Comparison of ENCODE assay signal across 23 cellular contexts in the genomic region with DNA sequence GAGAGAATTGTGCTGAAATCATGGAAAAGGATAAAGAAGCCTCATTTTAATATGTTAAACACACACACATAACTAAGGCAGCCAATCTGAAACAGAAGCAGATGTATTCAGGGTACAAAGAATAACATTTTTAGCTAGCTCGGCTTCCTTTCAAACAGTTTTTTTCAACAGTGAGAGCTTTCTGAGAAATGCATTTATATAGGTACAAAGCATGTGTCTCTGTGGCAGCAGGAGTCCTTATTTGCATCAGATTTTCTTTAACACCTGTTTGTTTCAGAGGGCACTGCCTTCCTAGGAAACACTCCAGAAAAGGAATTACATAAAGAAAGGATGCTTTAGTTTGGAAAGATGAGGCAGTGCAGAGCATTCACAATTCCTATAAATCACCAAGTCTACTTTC.
"Had no signal": no experiment of that assay in that cellular context is flagged by ENCODE, and none has a peak within 500 bp of the region (broad histone marks: within the 10 kb centered on the region; RNA-seq: fewer than 3 reads in every experiment).

No MANE protein-coding gene starts in this region.

- H3K9me3 ChIP-seq: adrenal gland, body of pancreas, colonic mucosa, gastrocnemius medialis, spleen, upper lobe of left lung had no signal

- H3K4me3 ChIP-seq: adrenal gland, body of pancreas, colonic mucosa, gastrocnemius medialis, spleen, upper lobe of left lung had no signal

- H3K27me3 ChIP-seq: adrenal gland, body of pancreas, colonic mucosa, gastrocnemius medialis, spleen, upper lobe of left lung had no signal

- H3K36me3 ChIP-seq: adrenal gland, colonic mucosa, gastrocnemius medialis, spleen, upper lobe of left lung had no signal

- ATAC-seq: activated T-cell treated with anti-CD3 and anti-CD28 coated beads, Interleukin-2, amount 50 U/mL, for 72 hours; body of pancreas; effector memory CD8-positive, alpha-beta T cell; gastrocnemius medialis; naive thymus-derived CD4-positive, alpha-beta T cell; right cardiac atrium had no signal

- FAIRE-seq: kidney had no signal

- DNase-seq: activated CD4-positive, alpha-beta T cell treated with anti-CD3 and anti-CD28 coated beads for 4 hours; activated CD4-positive, alpha-beta T cell treated with anti-CD3 and anti-CD28 coated beads, Interleukin-2, amount 50 U/mL, for 4 hours; activated effector memory CD4-positive, alpha-beta T cell treated with Interleukin-2 at 50 U/mL for 16 hours; activated naive CD4-positive, alpha-beta T cell treated with anti-CD3 and anti-CD28 coated beads for 36 hours; activated naive CD8-positive, alpha-beta T cell treated with anti-CD3 and anti-CD28 coated beads for 36 hours; activated T-cell treated with anti-CD3 and anti-CD28 coated beads for 4 hours; activated T-cell treated with anti-CD3 and anti-CD28 coated beads, Interleukin-2, amount 50 U/mL, for 72 hours; adrenal gland; aorta; body of pancreas; colonic mucosa; effector memory CD8-positive, alpha-beta T cell; erythroblast; gastrocnemius medialis; glutamatergic neuron; kidney; naive thymus-derived CD4-positive, alpha-beta T cell; posterior cingulate gyrus; right cardiac atrium; spleen; stimulated activated CD4-positive, alpha-beta T cell treated with anti-CD3 and anti-CD28 coated beads, Interleukin-4, amount 100 ng/mL, for 1 hour; T-helper 1 cell; upper lobe of left lung had no signal

- H3K27ac ChIP-seq: adrenal gland, body of pancreas, colonic mucosa, gastrocnemius medialis, spleen, upper lobe of left lung had no signal

- H3K4me1 ChIP-seq: adrenal gland, body of pancreas, colonic mucosa, gastrocnemius medialis, spleen, upper lobe of left lung had no signal
